Comparison of ENCODE assay signal across 27 cellular contexts in genomic region chrX:27740933-27741332, GRCh38.
"Had no signal": no experiment of that assay in that cellular context is flagged by ENCODE, and none has a peak within 500 bp of the region (broad histone marks: within the 10 kb centered on the region; RNA-seq: fewer than 3 reads in every experiment).

No MANE protein-coding gene starts in this region.

- H3K4me3 ChIP-seq: neural progenitor cell, ovary, psoas muscle, skin epidermis, smooth muscle cell, spleen, stomach, thoracic aorta, thyroid gland, tibial nerve, upper lobe of left lung, vagina had no signal

- H3K27me3 ChIP-seq: neural progenitor cell, ovary, spleen, stomach, thyroid gland, tibial nerve, upper lobe of left lung, vagina had no signal

- H3K4me2 ChIP-seq: neural progenitor cell, smooth muscle cell had no signal

- H2AFZ ChIP-seq: neural progenitor cell, parathyroid adenoma had no signal

- H3K9me3 ChIP-seq: ovary, psoas muscle, spleen, stomach, thoracic aorta, thyroid gland, tibial nerve, upper lobe of left lung, vagina had no signal

- H3K4me1 ChIP-seq: neural progenitor cell, parathyroid adenoma, psoas muscle, spleen, stomach, thyroid gland, tibial nerve, upper lobe of left lung, vagina had no signal

- H3K9ac ChIP-seq: neural progenitor cell, parathyroid adenoma had no signal

- FAIRE-seq: urothelium cell line had no signal

- H3K27ac ChIP-seq: neural progenitor cell, ovary, parathyroid adenoma, psoas muscle, skin epidermis, spleen, stomach, thoracic aorta, thyroid gland, tibial nerve, upper lobe of left lung, vagina had no signal

- DNase-seq: naive B cell; naive thymus-derived CD8-positive, alpha-beta T cell; occipital lobe; ovary; posterior cingulate gyrus; psoas muscle; right cardiac atrium; spleen; stimulated activated CD4-positive, alpha-beta T cell treated with anti-CD3 and anti-CD28 coated beads, Interleukin-12 subunit alpha, Interleukin-12 subunit beta, amount 100 ng/mL, for 4 hours; stimulated activated CD4-positive, alpha-beta T cell treated with anti-CD3 and anti-CD28 coated beads, Interleukin-1b, Interleukin-23, amount 100 ng/mL, for 48 hours; stimulated activated CD4-positive, alpha-beta T cell treated with anti-CD3 and anti-CD28 coated beads, Interleukin-4, amount 100 ng/mL, for 24 hours; stimulated activated naive B cell treated with anti-CD40 and anti-IgM and Interleukin-4, amounts not matched to agents 10 μg/mL and 1 μg/mL and 100 μg/mL, for 72 hours; stimulated activated naive CD4-positive, alpha-beta T cell treated with Interleukin-2 at 50 U/mL for 16 hours; stomach; thyroid gland; trophoblast cell; upper lobe of left lung had no signal

- H3K36me3 ChIP-seq: neural progenitor cell, ovary, spleen, stomach, thoracic aorta, thyroid gland, tibial nerve, upper lobe of left lung, vagina had no signal

- ATAC-seq: naive thymus-derived CD8-positive, alpha-beta T cell; psoas muscle; right cardiac atrium; sciatic nerve; stimulated activated effector memory CD8-positive, alpha-beta T cell treated with anti-CD3 and anti-CD28 coated beads, Interleukin-12 subunit alpha, Interleukin-12 subunit beta, amount 100 ng/mL, for 72 hours; stimulated activated naive B cell treated with anti-CD40 and anti-IgM and Interleukin-4, amounts not matched to agents 10 μg/mL and 1 μg/mL and 100 μg/mL, for 72 hours had no signal

- H3K79me2 ChIP-seq: parathyroid adenoma had no signal
